In the genomic region with DNA sequence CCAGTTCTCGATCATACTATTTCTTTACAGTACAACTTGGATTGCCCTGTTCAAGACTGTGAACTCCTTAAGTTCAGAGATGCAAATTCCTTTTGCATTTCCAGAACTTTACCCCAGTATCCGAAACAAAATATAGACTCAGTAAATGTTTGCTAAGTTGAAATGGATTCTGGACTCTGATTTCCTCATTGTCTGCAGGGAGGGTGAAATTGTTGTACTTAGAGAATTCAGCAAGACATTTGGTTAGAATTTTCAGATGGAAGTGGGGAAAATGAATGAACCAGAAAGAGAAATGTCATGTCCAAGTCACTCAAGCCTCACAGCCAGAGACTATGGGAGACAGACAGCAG, we compare ENCODE assay signal across 13 cellular contexts. TPM values are rescaled to one million over a fixed set of nuclear protein-coding genes. Genes with fewer than 3 reads are reported as not detected.
DNase-seq lines count a peak whose midpoint lies in the region; ATAC-seq and TF ChIP-seq lines count a peak whose summit lies in the region.
"Had no signal": no experiment of that assay in that cellular context is flagged by ENCODE, and none has a peak within 500 bp of the region (broad histone marks: within the 10 kb centered on the region; RNA-seq: fewer than 3 reads in every experiment).

No MANE protein-coding gene starts in this region.

- H3K4me2 ChIP-seq in osteoblast (ENCODE audit: insufficient read depth, low read length), result no peak overlapping the region
- H3K4me2 ChIP-seq: PC-9 had no signal

- H3K79me2 ChIP-seq in osteoblast (ENCODE audit: insufficient read depth, low read length), result peaks cover 98% of the 10 kb centered on the region

- ATAC-seq in left cardiac atrium (no peak), gastroesophageal sphincter (no peak), HG02840 (IDR thresholded peaks at IDR 0.05; ENCODE audit: low FRiP score, unreplicated experiment) (no peak)

- TF ChIP-seq POLR2A in gastroesophageal sphincter (IDR thresholded peaks at IDR 0.05) (no peak), uterus (IDR thresholded peaks at IDR 0.05) (no peak)

- H3K27ac ChIP-seq in right atrium auricular region (peak overlapping the region; percentile 91 to 92), gastroesophageal sphincter (peak overlapping the region in 3 of 4 donors; percentile 8 to 80 (median 64)), osteoblast (ENCODE audit: low read depth, low read length) (peak overlapping the region; percentile 9), uterus (peak overlapping the region; percentile 59 to 94)
- H3K27ac ChIP-seq: PC-9 had no signal

- no peaks in the 10 kb centered on the region for H3K27me3 ChIP-seq in right atrium auricular region
- no peaks in the 10 kb centered on the region for H3K27me3 ChIP-seq in gastroesophageal sphincter
- H3K27me3 ChIP-seq in osteoblast (ENCODE audit: insufficient read depth, low read length), result no peaks in the 10 kb centered on the region
- no peaks in the 10 kb centered on the region for H3K27me3 ChIP-seq in uterus

- WGBS in gastroesophageal sphincter (ENCODE audit: low coverage in 1 of 2), 2 donors, result 88 to 100% methylated on average over 1 to 2 of the region's 2 CpGs

- H2AFZ ChIP-seq in osteoblast (ENCODE audit: low read length), result no peak overlapping the region
- H2AFZ ChIP-seq: PC-9 had no signal

- no peaks in the 10 kb centered on the region for H3K9me3 ChIP-seq in right atrium auricular region
- H3K9me3 ChIP-seq in gastroesophageal sphincter, result no peaks in the 10 kb centered on the region
- no peaks in the 10 kb centered on the region for H3K9me3 ChIP-seq in osteoblast (ENCODE audit: low read depth, low read length)
- no peaks in the 10 kb centered on the region for H3K9me3 ChIP-seq in uterus

- DNase-seq in right atrium auricular region (ENCODE audit: low spot score) (no peak), left cardiac atrium (no peak), osteoblast (ENCODE audit: insufficient read length, low spot score, missing footprints) (no peak), uterus (no peak), HUDEP-2 (lab: John Stamatoyannopoulos, UW; ENCODE audit: unreplicated experiment in 76 of 76) (no peak)
- DNase-seq in stimulated activated CD4-positive, alpha-beta T cell treated with anti-CD3 and anti-CD28 coated beads, Interleukin-12 subunit alpha, Interleukin-12 subunit beta, amount 100 ng/mL, for 4 hours, result no peak
- DNase-seq: activated CD8-positive, alpha-beta memory T cell treated with anti-CD3 and anti-CD28 coated beads for 24 hours; HCEC 1CT; NCI-H2227 treated with DMSO at 0.1 percent for 48 hours; PC-9; T1000 had no signal

- TF ChIP-seq CTCF in right atrium auricular region (IDR thresholded peaks at IDR 0.05), result no peak
- TF ChIP-seq CTCF in gastroesophageal sphincter (IDR thresholded peaks at IDR 0.05), result no peak
- no peak for TF ChIP-seq CTCF in osteoblast (IDR thresholded peaks at IDR 0.05; ENCODE audit: extremely low read depth, low read depth, low read length)
- TF ChIP-seq CTCF in uterus (IDR thresholded peaks at IDR 0.05), result no peak

- H3K4me1 ChIP-seq in right atrium auricular region (peaks cover 0 to 91% of the 10 kb centered on the region in 2 donors), gastroesophageal sphincter (peaks cover 4 to 82% (median 34%) of the 10 kb centered on the region in 3 donors), osteoblast (ENCODE audit: insufficient read depth, low read length) (peaks cover 14% of the 10 kb centered on the region), uterus (peaks cover 10 to 11% of the 10 kb centered on the region in 2 donors)

- no peak for TF ChIP-seq EP300 in gastroesophageal sphincter (IDR thresholded peaks at IDR 0.05)

- H3K4me3 ChIP-seq in right atrium auricular region (no peak overlapping the region), gastroesophageal sphincter (no peak overlapping the region), osteoblast (ENCODE audit: insufficient read depth, low read length) (no peak overlapping the region), uterus (no peak overlapping the region)
- H3K4me3 ChIP-seq: PC-9 had no signal

- intact Hi-C loops in left cardiac atrium (cut with DNase I) (no loop called here), uterus (cut with DNase I; ENCODE audit: low total_unique reads) (no loop called here)

- H3K36me3 ChIP-seq in right atrium auricular region, result peaks cover 12% of the 10 kb centered on the region
- H3K36me3 ChIP-seq in gastroesophageal sphincter, result no peaks in the 10 kb centered on the region
- H3K36me3 ChIP-seq in osteoblast (ENCODE audit: insufficient read depth, low read length), result peaks cover 21% of the 10 kb centered on the region
- H3K36me3 ChIP-seq in uterus, result no peaks in the 10 kb centered on the region

- peaks cover 13% of the 10 kb centered on the region for H4K20me1 ChIP-seq in osteoblast (ENCODE audit: insufficient read depth, low read length)

RNA-seq across cellular contexts. Expression of gene NEDD9, which starts 14.0 kb away (rescaled TPM):
- total RNA-seq in right atrium auricular region, result 10 to 100 TPM; 47.3 to 56.2 TPM
- total RNA-seq in left cardiac atrium, result 10 to 100 TPM; 34.0 to 42.9 TPM
- 10 to 100 TPM; 13.1 to 42.7 (median 26.7) TPM for total RNA-seq in gastroesophageal sphincter
- total RNA-seq in osteoblast, result 23.0 and 32.9 TPM in 2 replicates
- total RNA-seq in uterus, result 10 to 100 TPM; 36.2 to 99.1 (median 70.2) TPM

Comparison
In these comparisons a context has a peak if more than half of its experiments do, and no peak if none do; other contexts are left out.
1. H3K27ac ChIP-seq: peak in every context shown above with its lines; median percentile 92 in right atrium auricular region; 76 in uterus; 64 in gastroesophageal sphincter; 9 in osteoblast.